17 cellular contexts compared by ENCODE assay signal in genomic region chr9:70588999-70589398, GRCh38.
DNase-seq lines count a peak whose midpoint lies in the region; ATAC-seq and TF ChIP-seq lines count a peak whose summit lies in the region.
"Had no signal": no experiment of that assay in that cellular context is flagged by ENCODE, and none has a peak within 500 bp of the region (broad histone marks: within the 10 kb centered on the region; RNA-seq: fewer than 3 reads in every experiment).

No MANE protein-coding gene starts in this region.

- ATAC-seq in lower lobe of right lung (no peak), HG03045 (IDR thresholded peaks at IDR 0.05; ENCODE audit: unreplicated experiment) (no peak)
- ATAC-seq in activated CD4-positive, CD25-positive, alpha-beta regulatory T cell treated with anti-CD3 and anti-CD28 coated beads, Interleukin-2, amount 50 U/mL, for 24 hours: no peak
- ATAC-seq: activated T-cell treated with anti-CD3 and anti-CD28 coated beads, Interleukin-2, amount 50 U/mL, for 4 hours; stimulated activated naive CD8-positive, alpha-beta T cell treated with anti-CD3 and anti-CD28 coated beads, Interleukin-15, amount 100 ng/mL, for 72 hours had no signal

- DNase-seq in COLO829 (ENCODE audit: low spot score) (peak; percentile 81), astrocyte of the spinal cord (ENCODE audit: low read depth, low spot score) (peak; percentile 23), lower lobe of right lung (no peak), HPDE6-E6E7 (ENCODE audit: extremely low spot score) (no peak), kidney tubule cell (ENCODE audit: low spot score) (no peak)
- DNase-seq: activated T-cell treated with anti-CD3 and anti-CD28 coated beads, Interleukin-2, amount 50 U/mL, for 4 hours; Caco-2; GF-D8; hippocampal formation; KBM-7; NCI-H1417; NCI-H2227 treated with DMSO at 0.1 percent for 48 hours; stimulated activated naive CD8-positive, alpha-beta T cell treated with anti-CD3 and anti-CD28 coated beads, Interleukin-15, amount 100 ng/mL, for 72 hours had no signal

- no peaks in the 10 kb centered on the region for H3K9me3 ChIP-seq in lower lobe of right lung
- H3K9me3 ChIP-seq: Caco-2 had no signal

- TF ChIP-seq CTCF in astrocyte of the spinal cord (IDR thresholded peaks at IDR 0.05; ENCODE audit: low read depth, low read length) (no peak), lower lobe of right lung (IDR thresholded peaks at IDR 0.05) (no peak)

- no peak overlapping the region for H3K4me3 ChIP-seq in astrocyte of the spinal cord (ENCODE audit: low read depth, low read length)
- no peak overlapping the region for H3K4me3 ChIP-seq in lower lobe of right lung
- H3K4me3 ChIP-seq in skin epidermis: no peak overlapping the region
- H3K4me3 ChIP-seq: neural progenitor cell had no signal

- H3K27me3 ChIP-seq in lower lobe of right lung (ENCODE audit: low read depth): no peaks in the 10 kb centered on the region
- H3K27me3 ChIP-seq: neural progenitor cell had no signal

- in situ Hi-C loops in astrocyte of the spinal cord (cut with HindIII; ENCODE audit: low sequenced_read_pairs): no loop called here

- no peaks in the 10 kb centered on the region for H3K36me3 ChIP-seq in lower lobe of right lung
- H3K36me3 ChIP-seq: neural progenitor cell had no signal

- intact Hi-C loops in lower lobe of right lung (cut with DNase I): no loop called here

- H3K27ac ChIP-seq in lower lobe of right lung (peak overlapping the region; percentile 57), skin epidermis (peak overlapping the region in 18 of 21 experiments; percentile 20 to 87 (median 66))
- H3K27ac ChIP-seq: neural progenitor cell had no signal

- H3K4me1 ChIP-seq in lower lobe of right lung: peaks cover 26% of the 10 kb centered on the region
- H3K4me1 ChIP-seq: Caco-2, neural progenitor cell had no signal

Comparison
In these comparisons a context has a peak if more than half of its experiments do, and no peak if none do; other contexts are left out.
1. DNase-seq: peak in COLO829 (single experiment) and astrocyte of the spinal cord (single experiment); none in lower lobe of right lung (single experiment), HPDE6-E6E7 (single experiment) and kidney tubule cell (single experiment).